ENCODE assay signal across 17 cellular contexts in genomic region chr1:101290119-101290921, GRCh38. TPM values are rescaled to one million over a fixed set of nuclear protein-coding genes. Genes with fewer than 3 reads are reported as not detected.
DNase-seq lines count a peak whose midpoint lies in the region; ATAC-seq and TF ChIP-seq lines count a peak whose summit lies in the region.
"Had no signal": no experiment of that assay in that cellular context is flagged by ENCODE, and none has a peak within 500 bp of the region (broad histone marks: within the 10 kb centered on the region; RNA-seq: fewer than 3 reads in every experiment).

No MANE protein-coding gene starts in this region.

- H3K27me3 ChIP-seq in GM23338 (ENCODE audit: insufficient read depth): no peaks in the 10 kb centered on the region
- H3K27me3 ChIP-seq: left lung, transverse colon had no signal

- no peaks in the 10 kb centered on the region for H4K20me1 ChIP-seq in GM23338 (replicated peaks; ENCODE audit: insufficient read depth)

- H3K79me2 ChIP-seq in GM23338 (replicated peaks; ENCODE audit: insufficient read depth): no peaks in the 10 kb centered on the region

- 0 out of 2 replicates have a peak overlapping the region, but pooled peaks have one; percentile 93 for H2AFZ ChIP-seq in GM23338

- H3K4me2 ChIP-seq in GM23338: no peak overlapping the region

- CTCF ChIA-PET in activated CD4-positive, alpha-beta memory T cell treated with anti-CD3 and anti-CD28 coated beads, Interleukin-2, amount 10 ng/mL, durations not matched to agents 7 days and 5 days (lab: Charles Lee): interaction anchor here (0.7 to 13.6 kb wide), 28 partner anchors 11 to 376 kb away, joined by 3 to 244 read pairs (median 4); partner anchors contain the start of genes DPH5 and S1PR1

- H3K4me3 ChIP-seq in GM23338: no peak overlapping the region
- H3K4me3 ChIP-seq: heart right ventricle, left lung, transverse colon had no signal

- ATAC-seq in GM23338: no peak
- ATAC-seq in GM19351 (IDR thresholded peaks at IDR 0.05; ENCODE audit: unreplicated experiment): no peak
- no peak for ATAC-seq in GM21367 (IDR thresholded peaks at IDR 0.05; ENCODE audit: unreplicated experiment)
- ATAC-seq in HG02798 (IDR thresholded peaks at IDR 0.05; ENCODE audit: poor library complexity, unreplicated experiment): no peak
- ATAC-seq: HCT116, left lung had no signal

- H3K9me2 ChIP-seq in GM23338 (ENCODE audit: insufficient read depth): no peaks in the 10 kb centered on the region

- no peak overlapping the region for H3K4me3 Mint-ChIP-seq in GM23338
- peak overlapping the region; percentile 22 for H3K4me3 Mint-ChIP-seq in activated CD4-positive, alpha-beta memory T cell treated with anti-CD3 and anti-CD28 coated beads, Interleukin-2, amount 10 ng/mL, durations not matched to agents 7 days and 5 days
- H3K4me3 Mint-ChIP-seq: brain had no signal

- H3K36me3 Mint-ChIP-seq in GM23338 (ENCODE audit: low read depth): no peaks in the 10 kb centered on the region
- H3K36me3 Mint-ChIP-seq in activated CD4-positive, alpha-beta memory T cell treated with anti-CD3 and anti-CD28 coated beads, Interleukin-2, amount 10 ng/mL, durations not matched to agents 7 days and 5 days (ENCODE audit: low read depth): no peaks in the 10 kb centered on the region
- H3K36me3 Mint-ChIP-seq: brain had no signal

- H3K9me3 Mint-ChIP-seq in GM23338: no peaks in the 10 kb centered on the region
- H3K9me3 Mint-ChIP-seq in activated CD4-positive, alpha-beta memory T cell treated with anti-CD3 and anti-CD28 coated beads, Interleukin-2, amount 10 ng/mL, durations not matched to agents 7 days and 5 days: no peaks in the 10 kb centered on the region

- H3K4me1 ChIP-seq in GM23338 (ENCODE audit: insufficient read depth): peaks cover 8% of the 10 kb centered on the region

- no peaks in the 10 kb centered on the region for H3K36me3 ChIP-seq in GM23338 (ENCODE audit: insufficient read depth)
- H3K36me3 ChIP-seq: heart right ventricle, left lung, transverse colon had no signal

- H3K4me1 Mint-ChIP-seq in GM23338: peaks cover 27% of the 10 kb centered on the region
- peaks cover 79% of the 10 kb centered on the region for H3K4me1 Mint-ChIP-seq in activated CD4-positive, alpha-beta memory T cell treated with anti-CD3 and anti-CD28 coated beads, Interleukin-2, amount 10 ng/mL, durations not matched to agents 7 days and 5 days

- H3K27ac ChIP-seq in GM23338 (ENCODE audit: low read depth): no peak overlapping the region
- H3K27ac ChIP-seq: 22Rv1, transverse colon had no signal

- no peak overlapping the region for H3K27ac Mint-ChIP-seq in GM23338
- peak overlapping the region; percentile 74 for H3K27ac Mint-ChIP-seq in activated CD4-positive, alpha-beta memory T cell treated with anti-CD3 and anti-CD28 coated beads, Interleukin-2, amount 10 ng/mL, durations not matched to agents 7 days and 5 days
- H3K27ac Mint-ChIP-seq: brain had no signal

- TF ChIP-seq CTCF in GM23338 (conservative IDR thresholded peaks at IDR 0.05; ENCODE audit: low read depth in 2 of 2): no peak

- POLR2A ChIA-PET in activated CD4-positive, alpha-beta memory T cell treated with anti-CD3 and anti-CD28 coated beads, Interleukin-2, amount 10 ng/mL, durations not matched to agents 7 days and 5 days (lab: Charles Lee): interaction anchor here (0.7 to 13.2 kb wide), 24 partner anchors 11 to 395 kb away, joined by 3 to 391 read pairs (median 4); partner anchors contain the start of genes DPH5, EXTL2 and S1PR1

- no peaks in the 10 kb centered on the region for H3F3A ChIP-seq in GM23338 (replicated peaks; ENCODE audit: low read depth)

- peak; percentile 27 for DNase-seq in DMS 273 (lab: John Stamatoyannopoulos, UW; ENCODE audit: unreplicated experiment)
- no peak for DNase-seq in DMS 273 treated with DMSO at 0.1 percent for 48 hours (lab: John Stamatoyannopoulos, UW)
- no peak for DNase-seq in GM23338 (ENCODE audit: low spot score)
- DNase-seq in activated CD4-positive, alpha-beta memory T cell treated with anti-CD3 and anti-CD28 coated beads, Interleukin-2, amount 10 ng/mL, durations not matched to agents 7 days and 5 days: no peak
- DNase-seq in islet precursor cell: peak; percentile 90
- DNase-seq: DMS53, heart right ventricle, left lung, NCI-H2029 treated with DMSO at 0.1 percent for 48 hours, small intestine, transverse colon had no signal

- H3K27me3 Mint-ChIP-seq in GM23338 (ENCODE audit: insufficient read depth, low read depth, poor library complexity): peaks cover 3% of the 10 kb centered on the region
- H3K27me3 Mint-ChIP-seq in activated CD4-positive, alpha-beta memory T cell treated with anti-CD3 and anti-CD28 coated beads, Interleukin-2, amount 10 ng/mL, durations not matched to agents 7 days and 5 days: no peaks in the 10 kb centered on the region
- H3K27me3 Mint-ChIP-seq: brain had no signal

TF ChIP-seq in GM23338, 12 proteins besides CTCF, POLR2A, EP300 and RAD21 (continues in another document):
- TF ChIP-seq NANOG (IDR thresholded peaks at IDR 0.05; ENCODE audit: borderline replicate concordance) (no peak), ZNF114 (CRISPR knock-in tag; IDR thresholded peaks at IDR 0.05) (no peak), ZNF331 (CRISPR knock-in tag; IDR thresholded peaks at IDR 0.05; ENCODE audit: low read depth) (no peak), STAT1 (IDR thresholded peaks at IDR 0.05; ENCODE audit: unreplicated experiment) (no peak), EZH2phosphoT487 (IDR thresholded peaks at IDR 0.05; ENCODE audit: unreplicated experiment) (no peak), POLR2AphosphoS5 (IDR thresholded peaks at IDR 0.05; ENCODE audit: low read depth) (no peak)
- TF ChIP-seq, protein P1, sequence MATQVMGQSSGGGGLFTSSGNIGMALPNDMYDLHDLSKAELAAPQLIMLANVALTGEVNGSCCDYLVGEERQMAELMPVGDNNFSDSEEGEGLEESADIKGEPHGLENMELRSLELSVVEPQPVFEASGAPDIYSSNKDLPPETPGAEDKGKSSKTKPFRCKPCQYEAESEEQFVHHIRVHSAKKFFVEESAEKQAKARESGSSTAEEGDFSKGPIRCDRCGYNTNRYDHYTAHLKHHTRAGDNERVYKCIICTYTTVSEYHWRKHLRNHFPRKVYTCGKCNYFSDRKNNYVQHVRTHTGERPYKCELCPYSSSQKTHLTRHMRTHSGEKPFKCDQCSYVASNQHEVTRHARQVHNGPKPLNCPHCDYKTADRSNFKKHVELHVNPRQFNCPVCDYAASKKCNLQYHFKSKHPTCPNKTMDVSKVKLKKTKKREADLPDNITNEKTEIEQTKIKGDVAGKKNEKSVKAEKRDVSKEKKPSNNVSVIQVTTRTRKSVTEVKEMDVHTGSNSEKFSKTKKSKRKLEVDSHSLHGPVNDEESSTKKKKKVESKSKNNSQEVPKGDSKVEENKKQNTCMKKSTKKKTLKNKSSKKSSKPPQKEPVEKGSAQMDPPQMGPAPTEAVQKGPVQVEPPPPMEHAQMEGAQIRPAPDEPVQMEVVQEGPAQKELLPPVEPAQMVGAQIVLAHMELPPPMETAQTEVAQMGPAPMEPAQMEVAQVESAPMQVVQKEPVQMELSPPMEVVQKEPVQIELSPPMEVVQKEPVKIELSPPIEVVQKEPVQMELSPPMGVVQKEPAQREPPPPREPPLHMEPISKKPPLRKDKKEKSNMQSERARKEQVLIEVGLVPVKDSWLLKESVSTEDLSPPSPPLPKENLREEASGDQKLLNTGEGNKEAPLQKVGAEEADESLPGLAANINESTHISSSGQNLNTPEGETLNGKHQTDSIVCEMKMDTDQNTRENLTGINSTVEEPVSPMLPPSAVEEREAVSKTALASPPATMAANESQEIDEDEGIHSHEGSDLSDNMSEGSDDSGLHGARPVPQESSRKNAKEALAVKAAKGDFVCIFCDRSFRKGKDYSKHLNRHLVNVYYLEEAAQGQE (IDR thresholded peaks at IDR 0.05; ENCODE audit: unreplicated experiment): no peak

RNA-seq across cellular contexts. Expression of gene S1PR1, which starts 53.5 kb away (rescaled TPM):
- 4.1 and 5.2 TPM in 2 replicates for total RNA-seq in GM23338 (2014; rRNA removed; shearing (Covaris generic))
- 2.6 and 2.7 TPM in 2 replicates for polyA plus RNA-seq in GM23338 (2016; fragmentation: Nextera tagmentation; extraction: Ambion mirVana)
- 100 to 1,000 TPM; 219 to 220 TPM for total RNA-seq in activated CD4-positive, alpha-beta memory T cell treated with anti-CD3 and anti-CD28 coated beads, Interleukin-2, amount 10 ng/mL, durations not matched to agents 7 days and 5 days

Comparison
In these comparisons a context has a peak if more than half of its experiments do, and no peak if none do; other contexts are left out.
1. DNase-seq: peak in DMS 273 (single experiment) and islet precursor cell (single experiment); none in DMS 273 treated with DMSO at 0.1 percent for 48 hours (single experiment), GM23338 (single experiment) and activated CD4-positive, alpha-beta memory T cell treated with anti-CD3 and anti-CD28 coated beads, Interleukin-2, amount 10 ng/mL, durations not matched to agents 7 days and 5 days (single experiment).
2. RNA of gene S1PR1, which starts 53.5 kb away (total RNA-seq): 219 to 220 TPM in activated CD4-positive, alpha-beta memory T cell treated with anti-CD3 and anti-CD28 coated beads, Interleukin-2, amount 10 ng/mL, durations not matched to agents 7 days and 5 days; 4.1 to 5.2 TPM in GM23338; every median in the first group is over 10 times any median in the second.